4 cellular contexts compared by ENCODE assay signal in the genomic region with DNA sequence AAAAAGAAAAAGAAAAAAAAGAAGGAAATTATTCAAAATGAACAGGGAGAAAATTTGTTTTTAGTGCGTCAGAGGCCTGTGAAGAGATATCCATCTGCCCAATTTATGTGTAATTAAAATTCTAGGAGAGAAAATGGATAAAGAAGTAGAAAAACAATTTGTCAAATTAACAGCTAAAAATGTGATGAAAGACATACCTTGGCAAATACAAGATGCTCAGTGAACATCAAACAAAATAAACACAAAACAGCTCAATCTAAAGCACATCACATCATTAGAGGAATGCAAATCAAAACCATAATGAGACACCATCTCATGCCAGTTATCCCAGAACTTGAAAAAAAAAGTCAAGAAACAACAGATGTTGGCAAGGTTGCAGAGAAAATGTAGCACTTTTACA.
"Had no signal": no experiment of that assay in that cellular context is flagged by ENCODE, and none has a peak within 500 bp of the region (broad histone marks: within the 10 kb centered on the region; RNA-seq: fewer than 3 reads in every experiment).

No MANE protein-coding gene starts in this region.

- H3K4me3 ChIP-seq: K562 had no signal

- ATAC-seq: HepG2, K562 had no signal

- H3K27ac ChIP-seq: HL-60, KMS-11 had no signal
